In the genomic region with DNA sequence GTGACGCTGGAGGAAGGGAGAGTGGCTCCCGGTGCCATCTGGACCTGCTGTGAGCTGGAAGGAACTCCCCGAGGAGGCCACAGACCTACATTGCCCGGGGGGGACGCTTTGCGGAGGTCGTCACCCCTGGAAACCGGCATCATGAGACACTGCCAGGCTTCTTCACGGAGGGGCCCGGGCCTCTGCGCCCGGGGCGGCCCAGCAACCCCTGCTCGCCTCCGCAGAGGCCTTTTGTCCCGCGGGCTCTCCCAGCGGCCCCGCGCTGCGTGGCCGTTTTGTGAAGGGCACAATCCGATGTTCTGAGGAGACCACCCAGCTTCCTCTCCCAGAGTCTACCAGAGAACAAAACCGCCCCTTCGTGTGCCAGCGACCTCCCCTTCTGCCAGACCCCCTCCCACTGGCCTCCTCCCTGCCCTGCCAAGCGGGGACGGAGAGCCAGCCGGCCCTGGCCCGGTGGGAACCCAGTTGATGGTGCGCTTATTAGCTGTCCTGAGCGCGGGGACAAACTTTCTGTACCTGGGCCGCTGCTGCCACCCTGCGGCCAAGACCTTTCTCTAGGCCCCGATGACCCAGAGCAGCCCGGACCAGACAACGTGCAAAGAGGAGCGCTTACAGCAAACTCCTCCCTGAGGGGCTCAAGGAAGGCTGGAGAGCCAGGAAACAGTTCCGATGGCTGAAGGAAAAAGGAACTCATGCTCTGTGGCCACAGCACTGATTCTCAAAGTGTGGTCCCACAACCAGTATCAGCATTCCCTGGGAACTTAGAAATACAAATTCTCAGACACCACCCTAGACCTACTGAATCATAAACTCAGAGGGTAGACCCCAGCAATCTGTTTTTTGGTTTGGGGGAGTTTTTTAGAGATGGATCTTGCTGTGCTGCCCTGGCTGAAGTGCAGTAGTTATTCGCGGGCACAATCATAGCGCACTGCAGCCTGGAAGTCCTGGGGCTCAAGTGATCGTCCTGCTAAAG, we compare ENCODE assay signal across 9 cellular contexts.
DNase-seq lines count a peak whose midpoint lies in the region; ATAC-seq and TF ChIP-seq lines count a peak whose summit lies in the region.
"Had no signal": no experiment of that assay in that cellular context is flagged by ENCODE, and none has a peak within 500 bp of the region (broad histone marks: within the 10 kb centered on the region; RNA-seq: fewer than 3 reads in every experiment).

No MANE protein-coding gene starts in this region.

- peaks cover 2 to 6% (median 5%) of the 10 kb centered on the region in 3 donors for H3K27me3 Mint-ChIP-seq in immature natural killer cell (ENCODE audit: low read depth in 3 of 3)

- H3K4me3 ChIP-seq in mammary epithelial cell (replicated peaks in 1 of 3; ENCODE audit: insufficient read depth in 1 of 3, low read depth in 2 of 3, low read length in 3 of 3) (peak overlapping the region in 2 of 3 experiments; percentile 31 to 40), skeletal muscle tissue (ENCODE audit: low read length in 3 of 3) (peak overlapping the region; percentile 46 to 67 (median 57))

- H3K36me3 Mint-ChIP-seq in immature natural killer cell, result no peaks in the 10 kb centered on the region
- H3K36me3 Mint-ChIP-seq: activated naive CD4-positive, alpha-beta T cell treated with anti-CD3 and anti-CD28 coated beads, Interleukin-2, amount 50 U/mL, for 24 hours had no signal

- no TSS peak for BruUV-seq in mammary epithelial cell (replicated peaks; lab: Mats Ljungman, UMichigan)

- ATAC-seq in GM19467 (IDR thresholded peaks at IDR 0.05; ENCODE audit: unreplicated experiment), result peak; percentile 65
- ATAC-seq in HG03520 (IDR thresholded peaks at IDR 0.05; ENCODE audit: unreplicated experiment), result peak; percentile 61

- H3K27ac ChIP-seq in mammary epithelial cell (ENCODE audit: insufficient read depth, low read depth, low read length) (no peak overlapping the region), skeletal muscle tissue (ENCODE audit: low read depth, low read length) (peak overlapping the region; percentile 19)

- peak overlapping the region in 1 of 6 donors; percentile 28 for H3K27ac Mint-ChIP-seq in immature natural killer cell
- H3K27ac Mint-ChIP-seq: activated naive CD4-positive, alpha-beta T cell treated with anti-CD3 and anti-CD28 coated beads, Interleukin-2, amount 50 U/mL, for 24 hours had no signal

- no peak overlapping the region for H3K9ac ChIP-seq in mammary epithelial cell (ENCODE audit: insufficient read depth, low read length)
- H3K9ac ChIP-seq in skeletal muscle tissue (ENCODE audit: low read depth in 1 of 3, low read length in 3 of 3), result peak overlapping the region in 1 of 3 donors; percentile 60

- TF ChIP-seq CTCF in mammary epithelial cell (conservative IDR thresholded peaks at IDR 0.05 in 1 of 2, IDR thresholded peaks at IDR 0.05 in 1 of 2; ENCODE audit: extremely low read depth in 1 of 2, insufficient read depth in 1 of 2, low read depth in 1 of 2, low read length in 2 of 2), result peak; percentile 65 to 89

- H3K36me3 ChIP-seq in mammary epithelial cell (ENCODE audit: insufficient read depth, low read length), result no peaks in the 10 kb centered on the region
- no peaks in the 10 kb centered on the region for H3K36me3 ChIP-seq in skeletal muscle tissue (ENCODE audit: control insufficient read depth in 3 of 3, insufficient read depth in 3 of 3, low read length in 3 of 3)

- peak; percentile 84 for DNase-seq in DMS53 (lab: John Stamatoyannopoulos, UW)
- peak; percentile 36 to 43 for DNase-seq in SHP77 (lab: John Stamatoyannopoulos, UW)
- peak; percentile 57 for DNase-seq in mammary epithelial cell
- DNase-seq in immature natural killer cell, result peak in 2 of 3 donors; percentile 5 to 19
- no peak for DNase-seq in NCI-H1436 (lab: John Stamatoyannopoulos, UW)

- H3K79me2 ChIP-seq in mammary epithelial cell (ENCODE audit: insufficient read depth, low read length), result no peaks in the 10 kb centered on the region

- H3K9me3 ChIP-seq in mammary epithelial cell (replicated peaks; ENCODE audit: insufficient read depth, low read length) (no peaks in the 10 kb centered on the region), skeletal muscle tissue (ENCODE audit: control insufficient read depth in 3 of 3, low read length in 3 of 3) (no peaks in the 10 kb centered on the region)

- H3K4me2 ChIP-seq in mammary epithelial cell (ENCODE audit: insufficient read depth, low read depth, low read length), result peak overlapping the region; percentile 80

- peaks cover 22% of the 10 kb centered on the region for H3K4me1 ChIP-seq in mammary epithelial cell (ENCODE audit: insufficient read depth, low read length)
- peaks cover 19 to 25% (median 20%) of the 10 kb centered on the region in 3 donors for H3K4me1 ChIP-seq in skeletal muscle tissue (ENCODE audit: control insufficient read depth in 3 of 3, insufficient read depth in 3 of 3, low read length in 3 of 3)

- H3K4me3 Mint-ChIP-seq in immature natural killer cell, result peak overlapping the region in 2 of 5 donors; percentile 36 to 42
- H3K4me3 Mint-ChIP-seq: activated naive CD4-positive, alpha-beta T cell treated with anti-CD3 and anti-CD28 coated beads, Interleukin-2, amount 50 U/mL, for 24 hours had no signal

- H3K27me3 ChIP-seq in mammary epithelial cell (ENCODE audit: insufficient read depth, low read length) (no peaks in the 10 kb centered on the region), skeletal muscle tissue (ENCODE audit: control insufficient read depth in 3 of 3, insufficient read depth in 3 of 3, low read length in 3 of 3) (peaks cover 0 to 3% (median 0%) of the 10 kb centered on the region in 3 donors)

- WGBS in mammary epithelial cell (ENCODE audit: low coverage, missing lambda C conversion rate), result 47% methylated on average over 18 of the region's 44 CpGs

- intact Hi-C loops in mammary epithelial cell (cut with micrococcal nuclease), result loop anchor here (1.0 to 5.0 kb wide), 5 partner anchors 166 to 515 kb away; no protein-coding TSS in a partner anchor

- H3K9me3 Mint-ChIP-seq in immature natural killer cell, result no peaks in the 10 kb centered on the region
- H3K9me3 Mint-ChIP-seq: activated naive CD4-positive, alpha-beta T cell treated with anti-CD3 and anti-CD28 coated beads, Interleukin-2, amount 50 U/mL, for 24 hours had no signal

- peaks cover 11 to 15% of the 10 kb centered on the region in 2 donors for H3K4me1 Mint-ChIP-seq in immature natural killer cell

- no peaks in the 10 kb centered on the region for H4K20me1 ChIP-seq in mammary epithelial cell (ENCODE audit: insufficient read depth, low read length)

- in situ Hi-C loops in mammary epithelial cell (cut with MboI; ENCODE audit: low sequenced_read_pairs in 2 of 2), result loop anchor here (5.0 to 10.0 kb wide), 6 partner anchors 186 to 518 kb away; no protein-coding TSS in a partner anchor

- dilution Hi-C loops in mammary epithelial cell (cut with HindIII; ENCODE audit: low sequenced_read_pairs), result no loop called here

- H2AFZ ChIP-seq in mammary epithelial cell (ENCODE audit: low read depth, low read length), result peak overlapping the region; percentile 79

- CTCF ChIA-PET in mammary epithelial cell (lab: Charles Lee; ENCODE audit: low non-redundant PET), result interaction anchor here (0.5 to 1.2 kb wide), 4 partner anchors 37 to 614 kb away, joined by 3 to 20 read pairs (median 4); no protein-coding TSS in a partner anchor
